ENCODE assay signal across 9 cellular contexts in genomic region chr5:97163360-97163764, GRCh38. TPM values are rescaled to one million over a fixed set of nuclear protein-coding genes. Genes with fewer than 3 reads are reported as not detected.
DNase-seq lines count a peak whose midpoint lies in the region; ATAC-seq and TF ChIP-seq lines count a peak whose summit lies in the region.
"Had no signal": no experiment of that assay in that cellular context is flagged by ENCODE, and none has a peak within 500 bp of the region (broad histone marks: within the 10 kb centered on the region; RNA-seq: fewer than 3 reads in every experiment).

No MANE protein-coding gene starts in this region.

- TF ChIP-seq CTCF in foreskin keratinocyte (conservative IDR thresholded peaks at IDR 0.05) (peak; percentile 61), thyroid gland (IDR thresholded peaks at IDR 0.05) (peak in 5 of 6 experiments; percentile 32 to 64 (median 46))

- intact Hi-C loops in activated naive CD4-positive, alpha-beta T cell treated with anti-CD3 and anti-CD28 coated beads for 36 hours (cut with micrococcal nuclease): loop anchor here (1.0 to 10.0 kb wide), 5 partner anchors 267 to 1299 kb away; partner anchors contain the start of gene CAST
- intact Hi-C loops in thyroid gland (cut with DNase I): loop anchor here (5.0 kb wide), 1 partner anchor 411 kb away; no protein-coding TSS in a partner anchor

- ATAC-seq in foreskin keratinocyte: no peak
- ATAC-seq in GM18909 (IDR thresholded peaks at IDR 0.05; ENCODE audit: poor library complexity, unreplicated experiment): no peak
- ATAC-seq: stimulated activated naive CD8-positive, alpha-beta T cell treated with anti-CD3 and anti-CD28 coated beads, Interleukin-15, amount 100 ng/mL, for 72 hours had no signal

- peaks cover 0 to 27% of the 10 kb centered on the region in 2 donors for H3K36me3 ChIP-seq in thyroid gland

- no peak overlapping the region for H3K4me3 Mint-ChIP-seq in activated naive CD4-positive, alpha-beta T cell treated with anti-CD3 and anti-CD28 coated beads for 36 hours
- H3K4me3 Mint-ChIP-seq: stimulated activated naive CD8-positive, alpha-beta T cell treated with anti-CD3 and anti-CD28 coated beads, Interleukin-15, amount 100 ng/mL, for 72 hours had no signal

- TF ChIP-seq POLR2A in thyroid gland (IDR thresholded peaks at IDR 0.05): no peak

- in situ Hi-C loops in SK-MEL-5 (cut with HindIII; ENCODE audit: low pct_unique_long_range_greater_than_20kb, low sequenced_read_pairs): loop anchor here (25.0 kb wide), 2 partner anchors 276 to 401 kb away; partner anchors contain the start of gene ERAP2

- H3K27ac ChIP-seq in foreskin keratinocyte (no peak overlapping the region), thyroid gland (no peak overlapping the region)

- H3K27me3 ChIP-seq in foreskin keratinocyte (no peaks in the 10 kb centered on the region), thyroid gland (no peaks in the 10 kb centered on the region)

- H3K27ac Mint-ChIP-seq in activated naive CD4-positive, alpha-beta T cell treated with anti-CD3 and anti-CD28 coated beads for 36 hours: peak overlapping the region; percentile 41
- H3K27ac Mint-ChIP-seq: stimulated activated naive CD8-positive, alpha-beta T cell treated with anti-CD3 and anti-CD28 coated beads, Interleukin-15, amount 100 ng/mL, for 72 hours had no signal

- H3K36me3 Mint-ChIP-seq in activated naive CD4-positive, alpha-beta T cell treated with anti-CD3 and anti-CD28 coated beads for 36 hours (ENCODE audit: low read depth): peaks cover 32% of the 10 kb centered on the region

- H3K4me1 ChIP-seq in foreskin keratinocyte (no peaks in the 10 kb centered on the region), thyroid gland (no peaks in the 10 kb centered on the region)

- peaks cover 22% of the 10 kb centered on the region for H3K4me1 Mint-ChIP-seq in activated naive CD4-positive, alpha-beta T cell treated with anti-CD3 and anti-CD28 coated beads for 36 hours (ENCODE audit: low read depth)

- no peak overlapping the region for H3K4me3 ChIP-seq in thyroid gland (replicated peaks in 1 of 3)

- no peaks in the 10 kb centered on the region for H3K27me3 Mint-ChIP-seq in activated naive CD4-positive, alpha-beta T cell treated with anti-CD3 and anti-CD28 coated beads for 36 hours (ENCODE audit: low read depth)
- H3K27me3 Mint-ChIP-seq: stimulated activated naive CD8-positive, alpha-beta T cell treated with anti-CD3 and anti-CD28 coated beads, Interleukin-15, amount 100 ng/mL, for 72 hours had no signal

- CTCF ChIA-PET in activated naive CD4-positive, alpha-beta T cell treated with anti-CD3 and anti-CD28 coated beads for 36 hours (lab: Charles Lee): interaction anchor here (0.7 to 4.9 kb wide), 13 partner anchors 12 to 411 kb away, joined by 3 to 85 read pairs (median 4); partner anchors contain the start of gene ERAP2

- H3K9me3 ChIP-seq in thyroid gland: no peaks in the 10 kb centered on the region

- DNase-seq in activated naive CD4-positive, alpha-beta T cell treated with anti-CD3 and anti-CD28 coated beads for 36 hours: no peak
- no peak for DNase-seq in activated naive CD4-positive, alpha-beta T cell treated with anti-CD3 and anti-CD28 coated beads, Interleukin-2, amount 50 U/mL, for 16 hours
- DNase-seq in SK-MEL-5 (ENCODE audit: low read depth, low spot score) (peak; percentile 42), foreskin keratinocyte (no peak), thyroid gland (no peak), NCI-H1436 treated with DMSO at 0.1 percent for 48 hours (lab: John Stamatoyannopoulos, UW) (no peak), DMS153 (lab: John Stamatoyannopoulos, UW) (no peak)
- DNase-seq: stimulated activated naive CD8-positive, alpha-beta T cell treated with anti-CD3 and anti-CD28 coated beads, Interleukin-15, amount 100 ng/mL, for 72 hours had no signal

- H3K9me3 Mint-ChIP-seq in activated naive CD4-positive, alpha-beta T cell treated with anti-CD3 and anti-CD28 coated beads for 36 hours: peaks cover 5% of the 10 kb centered on the region

RNA-seq across cellular contexts. Expression of gene RIOK2, which starts 19.7 kb away (rescaled TPM):
- 10 to 100 TPM; 29.1 to 32.0 TPM for total RNA-seq in activated naive CD4-positive, alpha-beta T cell treated with anti-CD3 and anti-CD28 coated beads for 36 hours
- 46.6 and 48.7 TPM in 2 replicates for total RNA-seq in SK-MEL-5 (2014; rRNA removed; shearing (Covaris generic))
- 16.7 and 26.4 TPM in 2 replicates for polyA plus RNA-seq in SK-MEL-5 (2015; cell fraction: cytosol; rRNA removed)
- 24.2 and 24.8 TPM in 2 replicates for polyA plus RNA-seq in SK-MEL-5 (2015; cell fraction: nucleus; rRNA removed)
- total RNA-seq in foreskin keratinocyte (21.6 and 24.8 TPM in 2 replicates), thyroid gland (10 to 100 TPM; 11.0 to 19.2 (median 15.9) TPM)
- polyA plus RNA-seq in foreskin keratinocyte: 32.4 and 32.8 TPM in 2 replicates

RNA-seq across cellular contexts. Expression of gene LIX1, which starts 21.0 kb away (rescaled TPM):
- total RNA-seq in activated naive CD4-positive, alpha-beta T cell treated with anti-CD3 and anti-CD28 coated beads for 36 hours: not detected
- total RNA-seq in SK-MEL-5 (2014; rRNA removed; shearing (Covaris generic)): not detected in 2 replicates
- not detected in 2 replicates for polyA plus RNA-seq in SK-MEL-5 (2015; cell fraction: cytosol; rRNA removed)
- polyA plus RNA-seq in SK-MEL-5 (2015; cell fraction: nucleus; rRNA removed): not detected in 2 replicates
- total RNA-seq in foreskin keratinocyte (not detected in 2 replicates), thyroid gland (1 to 10 TPM in 2 of 4 donors, under 1 TPM in 2; 0.89 to 5.5 (median 1.7) TPM)
- polyA plus RNA-seq in foreskin keratinocyte: not detected in 2 replicates
